ENCODE assay signal across 19 cellular contexts in genomic region chr6:4296552-4296951, GRCh38.
"Had no signal": no experiment of that assay in that cellular context is flagged by ENCODE, and none has a peak within 500 bp of the region (broad histone marks: within the 10 kb centered on the region; RNA-seq: fewer than 3 reads in every experiment).

No MANE protein-coding gene starts in this region.

- H3K4me1 ChIP-seq: colonic mucosa, esophagus muscularis mucosa, foreskin keratinocyte, gastroesophageal sphincter, left lung, lower lobe of right lung had no signal

- H3K79me2 ChIP-seq: hepatocyte had no signal

- H3K36me3 ChIP-seq: colonic mucosa, esophagus muscularis mucosa, gastroesophageal sphincter, heart left ventricle, left lung, lower lobe of right lung had no signal

- DNase-seq: colonic mucosa; dermis blood vessel endothelial cell; dorsolateral prefrontal cortex; effector CD8-positive, alpha-beta T cell; effector memory CD8-positive, alpha-beta T cell; foreskin keratinocyte; heart left ventricle; hypothalamus; immature natural killer cell; left cardiac atrium; left lung; left ventricle myocardium superior; lower lobe of right lung; mesenchymal stem cell; mucosa of descending colon; naive B cell had no signal

- H3K27ac ChIP-seq: colonic mucosa, dorsolateral prefrontal cortex, esophagus muscularis mucosa, foreskin keratinocyte, gastroesophageal sphincter, heart left ventricle, hepatocyte, left lung, lower lobe of right lung had no signal

- H3K9me3 ChIP-seq: colonic mucosa, left lung, lower lobe of right lung, mucosa of descending colon had no signal

- H3K4me2 ChIP-seq: hepatocyte had no signal

- H3K4me3 ChIP-seq: colonic mucosa, dorsolateral prefrontal cortex, esophagus muscularis mucosa, gastroesophageal sphincter, heart left ventricle, hepatocyte, left lung, lower lobe of right lung, mucosa of descending colon had no signal

- H3K27me3 ChIP-seq: colonic mucosa, dorsolateral prefrontal cortex, esophagus muscularis mucosa, foreskin keratinocyte, gastroesophageal sphincter, heart left ventricle, hepatocyte, left lung had no signal

- H2AFZ ChIP-seq: hepatocyte had no signal

- ATAC-seq: effector memory CD8-positive, alpha-beta T cell; foreskin keratinocyte; gastroesophageal sphincter; heart left ventricle; left cardiac atrium; left ventricle myocardium superior; mucosa of descending colon had no signal
